Comparison of ENCODE assay signal across 25 cellular contexts in genomic region chr17:27585153-27585681, GRCh38. TPM values are rescaled to one million over a fixed set of nuclear protein-coding genes. Genes with fewer than 3 reads are reported as not detected.
A peak's percentile ranks its signal among the peaks of the same experiment; 100 is the strongest.
DNase-seq lines count a peak whose midpoint lies in the region; ATAC-seq, FAIRE-seq and TF ChIP-seq lines count a peak whose summit lies in the region.
"Had no signal": no experiment of that assay in that cellular context is flagged by ENCODE, and none has a peak within 500 bp of the region (broad histone marks: within the 10 kb centered on the region; RNA-seq: fewer than 3 reads in every experiment).

No MANE protein-coding gene starts in this region.

- H3K27ac ChIP-seq in K562 (ENCODE audit: extremely low read depth, low read depth, low read length) (peak overlapping the region; percentile 28; the same call in 2 of the 3 replicates), OCI-LY7 (ENCODE audit: low read depth, low read length, poor library complexity, severe bottlenecking) (no peak overlapping the region)
- H3K27ac ChIP-seq: lower lobe of right lung had no signal

- no peak for TF ChIP-seq POLR2A in K562 (conservative IDR thresholded peaks at IDR 0.05)

- H2AFZ ChIP-seq in K562 (ENCODE audit: low read depth, low read length) (no peak overlapping the region), OCI-LY7 (ENCODE audit: low read length) (no peak overlapping the region)

- BruUV-seq in K562 (replicated peaks; lab: Mats Ljungman, UMichigan) (no TSS peak), OCI-LY7 (replicated peaks; lab: Mats Ljungman, UMichigan) (no TSS peak)

- WGBS in K562 (ENCODE audit: insufficient coverage, low coverage, missing lambda C conversion rate) = 69% methylated on average over 9 of the region's 9 CpGs

- H3K4me3 ChIP-seq in K562 (no peak overlapping the region), OCI-LY7 (ENCODE audit: low read depth, low read length, poor library complexity, severe bottlenecking) (no peak overlapping the region)
- H3K4me3 ChIP-seq: heart left ventricle, lower lobe of right lung, uterus had no signal

- H4K20me1 ChIP-seq in K562 (replicated peaks; ENCODE audit: control insufficient read depth, insufficient read depth, low read length) (no peaks in the 10 kb centered on the region), OCI-LY7 (ENCODE audit: insufficient read depth, low read length) (no peaks in the 10 kb centered on the region)

- peaks cover 16% of the 10 kb centered on the region for H3K36me3 Mint-ChIP-seq in osteocyte (ENCODE audit: unreplicated experiment)

- no peak overlapping the region for H3K4me3 Mint-ChIP-seq in osteocyte (ENCODE audit: unreplicated experiment)
- H3K4me3 Mint-ChIP-seq: central memory CD8-positive, alpha-beta T cell; immature natural killer cell; naive thymus-derived CD4-positive, alpha-beta T cell had no signal

- TF ChIP-seq CTCF in GM13977 (IDR thresholded peaks at IDR 0.05; ENCODE audit: extremely low read depth, insufficient read depth, missing control alignments) (no peak), K562 (IDR thresholded peaks at IDR 0.05 in 2 of 3, conservative IDR thresholded peaks at IDR 0.05 in 1 of 3; ENCODE audit: insufficient read depth in 2 of 3, low read depth in 1 of 3, low read length in 3 of 3) (no peak), osteocyte (IDR thresholded peaks at IDR 0.05) (no peak), OCI-LY7 (conservative IDR thresholded peaks at IDR 0.05; ENCODE audit: low read length) (no peak)

- H3K27me3 ChIP-seq in K562 (ENCODE audit: control insufficient read depth in 2 of 2, insufficient read depth in 2 of 2, low read length in 2 of 2) = no peaks in the 10 kb centered on the region
- H3K27me3 ChIP-seq: heart left ventricle, uterus had no signal

- peaks cover 21 to 33% of the 10 kb centered on the region in 2 experiments; a peak in 4 of 5 replicates for H3K4me1 ChIP-seq in K562 (replicated peaks in 1 of 2; ENCODE audit: control insufficient read depth in 2 of 2, insufficient read depth in 2 of 2, low read length in 2 of 2)
- no peaks in the 10 kb centered on the region for H3K4me1 ChIP-seq in OCI-LY7 (ENCODE audit: insufficient read depth, low read length, poor library complexity, severe bottlenecking)
- H3K4me1 ChIP-seq: heart left ventricle, lower lobe of right lung, uterus had no signal

- in situ Hi-C loops in GM13977 (cut with MboI; ENCODE audit: low pct_unique_long_range_greater_than_20kb, low sequenced_read_pairs, unreplicated experiment) = no loop called here
- in situ Hi-C loops in K562 (cut with MboI) = no loop called here

- TF ChIP-seq RAD21 in K562 (CRISPR knock-in tag; conservative IDR thresholded peaks at IDR 0.05 in 1 of 2, IDR thresholded peaks at IDR 0.05 in 1 of 2) = no peak

- no peak overlapping the region for H3K4me2 ChIP-seq in K562 (ENCODE audit: insufficient read depth, low read length)
- H3K4me2 ChIP-seq in OCI-LY7 (ENCODE audit: low read length) = no peak overlapping the region

- DNase-seq in GM13977 (ENCODE audit: low spot score) (peak; percentile 66), K562 (ENCODE audit: extremely low read depth in 1 of 4, low spot score in 3 of 4) (peak in 1 of 4 experiments; percentile 31), osteocyte (ENCODE audit: extremely low spot score, unreplicated experiment) (no peak), OCI-LY7 (ENCODE audit: low spot score) (no peak), COLO829 (ENCODE audit: low spot score) (no peak)
- DNase-seq: activated CD4-positive, CD25-positive, alpha-beta regulatory T cell treated with anti-CD3 and anti-CD28 coated beads, Interleukin-2, amount 50 U/mL, for 72 hours; activated effector memory CD4-positive, alpha-beta T cell treated with anti-CD3 and anti-CD28 coated beads, Interleukin-2, amount 50 U/mL, for 16 hours; amygdala; GOT3; heart left ventricle; immature natural killer cell; lower lobe of right lung; MV-4-11; naive thymus-derived CD4-positive, alpha-beta T cell; NCI-H2081; NCI-H526; PC-3; posterior cingulate gyrus; stimulated activated CD4-positive, alpha-beta T cell treated with anti-CD3 and anti-CD28 coated beads, Interleukin-4, amount 100 ng/mL, for 24 hours; uterus had no signal

- H3K9me3 Mint-ChIP-seq in osteocyte (ENCODE audit: unreplicated experiment) = no peaks in the 10 kb centered on the region
- H3K9me3 Mint-ChIP-seq: central memory CD8-positive, alpha-beta T cell; immature natural killer cell; naive thymus-derived CD4-positive, alpha-beta T cell had no signal

- H3K79me2 ChIP-seq in K562 (ENCODE audit: control insufficient read depth, insufficient read depth, low read length) (peaks cover 9% of the 10 kb centered on the region; the same call in 1 of the 3 replicates), OCI-LY7 (ENCODE audit: insufficient read depth, low read depth, low read length) (no peaks in the 10 kb centered on the region)

- no peak for FAIRE-seq in K562 (lab: Jason Lieb, UNC)
- FAIRE-seq: GM12891 had no signal

- H3K36me3 ChIP-seq in K562 (ENCODE audit: control insufficient read depth, insufficient read depth, low read length) (peaks cover 76% of the 10 kb centered on the region), OCI-LY7 (ENCODE audit: insufficient read depth, low read length) (no peaks in the 10 kb centered on the region)
- H3K36me3 ChIP-seq: uterus had no signal

- H3K27me3 Mint-ChIP-seq in osteocyte (ENCODE audit: unreplicated experiment) = no peaks in the 10 kb centered on the region
- H3K27me3 Mint-ChIP-seq: central memory CD8-positive, alpha-beta T cell; naive thymus-derived CD4-positive, alpha-beta T cell had no signal

- ATAC-seq in GM21619 (IDR thresholded peaks at IDR 0.05; ENCODE audit: unreplicated experiment) (peak; percentile 64), K562 (no peak), GM21786 (IDR thresholded peaks at IDR 0.05; ENCODE audit: unreplicated experiment) (no peak)
- ATAC-seq: naive thymus-derived CD4-positive, alpha-beta T cell; PC-3 had no signal

- H3K9me3 ChIP-seq in K562 (replicated peaks; ENCODE audit: control insufficient read depth, insufficient read depth, low read depth, low read length) (no peaks in the 10 kb centered on the region), OCI-LY7 (ENCODE audit: low read length) (no peaks in the 10 kb centered on the region)
- H3K9me3 ChIP-seq: Caco-2, heart left ventricle, lower lobe of right lung, uterus had no signal

- TF ChIP-seq EP300 in K562 (IDR thresholded peaks at IDR 0.05; ENCODE audit: low read length) = no peak

- H3K4me1 Mint-ChIP-seq in osteocyte (ENCODE audit: unreplicated experiment) = peaks cover 29% of the 10 kb centered on the region
- H3K4me1 Mint-ChIP-seq: central memory CD8-positive, alpha-beta T cell had no signal

- no peaks in the 10 kb centered on the region for H3K9me2 ChIP-seq in OCI-LY7 (ENCODE audit: insufficient read depth, low read length)

- H3K9ac ChIP-seq in K562 (ENCODE audit: insufficient read depth in 1 of 2, low read depth in 2 of 2, low read length in 2 of 2) = peak overlapping the region; percentile 7 to 85; a peak in 3 of 4 replicates

- intact Hi-C loops in K562 (cut with micrococcal nuclease) (no loop called here), OCI-LY7 (cut with micrococcal nuclease; ENCODE audit: unreplicated experiment) (no loop called here)

- H3K27ac Mint-ChIP-seq in osteocyte (ENCODE audit: unreplicated experiment) = peak overlapping the region; percentile 68
- H3K27ac Mint-ChIP-seq: immature natural killer cell had no signal

- POLR2A ChIA-PET in K562 (lab: Yijun Ruan, JAX) = interaction anchor here (0.6 to 1.4 kb wide), 4 partner anchors 8 to 187 kb away, joined by 3 to 8 read pairs (median 3); no protein-coding TSS in a partner anchor
- POLR2A ChIA-PET in OCI-LY7 (lab: Charles Lee) = interaction anchor here (0.6 kb wide), 1 partner anchor 148 kb away, joined by 9 read pairs; no protein-coding TSS in a partner anchor

- H3K9me1 ChIP-seq in K562 (ENCODE audit: control insufficient read depth, insufficient read depth, low read length) = no peaks in the 10 kb centered on the region

- CTCF ChIA-PET in K562 (lab: Yijun Ruan, JAX; ENCODE audit: low intra/inter-chr PET ratio) = no interaction called here
- CTCF ChIA-PET in OCI-LY7 (lab: Charles Lee; ENCODE audit: unreplicated experiment) = no interaction called here

TF ChIP-seq in K562, 482 proteins besides CTCF, POLR2A, EP300 and RAD21 (continues in another document):
- TF ChIP-seq CBX1 (IDR thresholded peaks at IDR 0.05; ENCODE audit: low read depth) (0 out of 2 replicates have a peak, but pooled peaks have one; percentile 15), ADNP (tag; IDR thresholded peaks at IDR 0.05) (peak; percentile 69; the same call in 1 of the 2 replicates), PTBP1 (IDR thresholded peaks at IDR 0.05; ENCODE audit: low read depth, low read length) (peak; percentile 85), SMARCA5 (IDR thresholded peaks at IDR 0.05) (0 out of 2 replicates have a peak, but pooled peaks have one; percentile 12), EGR1 (conservative IDR thresholded peaks at IDR 0.05) (no peak), CHD4 (IDR thresholded peaks at IDR 0.05; ENCODE audit: insufficient read depth, insufficient replicate concordance, low read depth, low read length, poor library complexity, severe bottlenecking) (peak; percentile 67), CEBPG (CRISPR knock-in tag; IDR thresholded peaks at IDR 0.05) (no peak), CEBPG (tag; conservative IDR thresholded peaks at IDR 0.05 in 1 of 2, IDR thresholded peaks at IDR 0.05 in 1 of 2) (0 out of 4 replicates have a peak, but pooled peaks of 1 of the 2 experiments have one; percentile 0), HNRNPL (IDR thresholded peaks at IDR 0.05; ENCODE audit: low read depth, low read length) (no peak), HMG20B (CRISPR knock-in tag; IDR thresholded peaks at IDR 0.05) (no peak)

RNA-seq across cellular contexts. Expression of gene LGALS9, which starts 45.8 kb away (rescaled TPM):
- total RNA-seq in K562 (2011; cell fraction: chromatin; rRNA removed; ENCODE audit: low replicate concordance) = 22.6 and 54.0 TPM in 2 replicates
- total RNA-seq in K562 (2011; cell fraction: nucleolus; rRNA removed) = 22.5 and 24.7 TPM in 2 replicates
- 26.1 and 40.6 TPM in 2 replicates for total RNA-seq in K562 (2011; cell fraction: nucleoplasm; rRNA removed)
- total RNA-seq in K562 (2014; rRNA removed) (2.8 and 3.0 TPM in 2 replicates), K562 (2014; rRNA removed; fragmentation: Illumina TruSeq; extraction: Trizol) (1.7 and 2.0 TPM in 2 replicates), K562 (2015; rRNA removed; fragmentation: Illumina TruSeq; extraction: Trizol) (3.7 and 4.8 TPM in 2 replicates), K562 (2021) (4.6 and 5.0 TPM in 2 replicates), osteocyte (3.1 and 4.5 TPM in 2 replicates), OCI-LY7 (2022) (4.2 and 4.4 TPM in 2 replicates)
- polyA plus RNA-seq in K562 (2011; rRNA removed) (1.5 and 7.3 TPM in 2 replicates), K562 (2014; fragmentation: Illumina TruSeq; extraction: Trizol) (3.8 and 5.8 TPM in 2 replicates), K562 (2014; fragmentation: Nextera tagmentation; extraction: Ambion mirVana) (under 1 TPM; 0.45 to 0.77 TPM), K562 (2014; rRNA removed) (5.6 and 6.9 TPM in 2 replicates)
- 3.5 and 4.4 TPM in 2 replicates for polyA plus RNA-seq in K562 (2011; cell fraction: cytosol; rRNA removed)
- polyA plus RNA-seq in K562 (2011; cell fraction: nucleus; rRNA removed) = 11.1 and 15.7 TPM in 2 replicates
- polyA plus RNA-seq in K562 (2012) = 9.1 and 14.2 TPM in 2 replicates
- 3.0 and 4.4 TPM in 2 replicates for polyA minus RNA-seq in K562 (2011; rRNA and poly(A)+ RNA removed)
- polyA minus RNA-seq in K562 (2011; cell fraction: cytosol; rRNA and poly(A)+ RNA removed) = 1.9 and 2.5 TPM in 2 replicates
- polyA minus RNA-seq in K562 (2011; cell fraction: nucleus; rRNA and poly(A)+ RNA removed) = 3.1 and 7.2 TPM in 2 replicates
- total RNA-seq in OCI-LY7 (2014; rRNA removed; shearing (Covaris generic)) = 0.67 and 2.2 TPM in 2 replicates
